In genomic region chr20:31951530-31952453, GRCh38 we compare ENCODE assay signal across 8 cellular contexts. TPM values are rescaled to one million over a fixed set of nuclear protein-coding genes. Genes with fewer than 3 reads are reported as not detected.
A peak's percentile ranks its signal among the peaks of the same experiment; 100 is the strongest.
DNase-seq lines count a peak whose midpoint lies in the region; ATAC-seq and TF ChIP-seq lines count a peak whose summit lies in the region.

PDRG1 (minus strand) TSS chr20:31952046; CDS start chr20:31951961, 85 bp downstream.

- ATAC-seq in GM21723 (IDR thresholded peaks at IDR 0.05; ENCODE audit: unreplicated experiment) (peak; percentile 78), PC-3 (peak; percentile 99), esophagus mucosa (peak; percentile 99)

- H3K27ac ChIP-seq in DOHH2 (ENCODE audit: low read depth, low read length): peak within 1 kb of the TSS; percentile 35
- no peak within 1 kb of the TSS for H3K27ac ChIP-seq in PC-3 (ENCODE audit: low read length)
- peak within 1 kb of the TSS; percentile 84 for H3K27ac ChIP-seq in muscle layer of colon (ENCODE audit: low read depth, low read length)

- H3K27me3 ChIP-seq in DOHH2 (ENCODE audit: control insufficient read depth, low read length) (peaks cover 11% of the 10 kb centered on the region), PC-3 (ENCODE audit: low read length) (peaks cover 13% of the 10 kb centered on the region), muscle layer of colon (ENCODE audit: control insufficient read depth in 1 of 2, insufficient read depth in 2 of 2, low read length in 2 of 2) (no peaks in the 10 kb centered on the region)

- H4K20me1 ChIP-seq in DOHH2 (ENCODE audit: control insufficient read depth, insufficient read depth, low read depth, low read length): peaks cover 3% of the 10 kb centered on the region; the same call in 1 of the 2 replicates
- H4K20me1 ChIP-seq in PC-3 (ENCODE audit: low read length): peaks cover 9% of the 10 kb centered on the region; the same call in 1 of the 2 replicates

- H3K9me2 ChIP-seq in DOHH2 (replicated peaks; ENCODE audit: control insufficient read depth, low read length) (no peaks in the 10 kb centered on the region), PC-3 (replicated peaks; ENCODE audit: low read length) (no peaks in the 10 kb centered on the region)

- H3K36me3 ChIP-seq in DOHH2 (ENCODE audit: control insufficient read depth, low read length) (peaks cover 40% of the 10 kb centered on the region), PC-3 (ENCODE audit: low read depth, low read length) (peaks cover 24% of the 10 kb centered on the region), muscle layer of colon (ENCODE audit: insufficient read depth, low read length) (peaks cover 23% of the 10 kb centered on the region)

- H3K9me3 ChIP-seq in DOHH2 (ENCODE audit: control insufficient read depth, insufficient read depth, low read length) (peaks cover 7% of the 10 kb centered on the region; the same call in 1 of the 2 replicates), PC-3 (ENCODE audit: low read length) (no peaks in the 10 kb centered on the region), muscle layer of colon (ENCODE audit: low read length) (no peaks in the 10 kb centered on the region)

- peak; percentile 94 for DNase-seq in KBM-7
- DNase-seq in PC-3: peak; percentile 97
- peak; percentile 98 for DNase-seq in activated T-cell treated with anti-CD3 and anti-CD28 coated beads for 48 hours (ENCODE audit: low read depth)
- peak; percentile 96 to 98 for DNase-seq in stimulated activated CD8-positive, alpha-beta memory T cell treated with anti-CD3 and anti-CD28 coated beads, Interleukin-7, amount 100 ng/mL, for 1 hour (ENCODE audit: low read depth in 2 of 2)

- H3K4me3 ChIP-seq in DOHH2 (ENCODE audit: low read length): peak within 1 kb of the TSS; percentile 81
- peak within 1 kb of the TSS; percentile 98 for H3K4me3 ChIP-seq in PC-3 (ENCODE audit: low read length)
- peak within 1 kb of the TSS; percentile 88 to 90 for H3K4me3 ChIP-seq in muscle layer of colon (ENCODE audit: low read depth in 1 of 2, low read length in 2 of 2)

- peaks cover 11% of the 10 kb centered on the region for H3K4me1 ChIP-seq in DOHH2 (ENCODE audit: control insufficient read depth, low read length)
- peaks cover 9% of the 10 kb centered on the region for H3K4me1 ChIP-seq in PC-3 (ENCODE audit: insufficient read depth, low read length)
- peaks cover 16% of the 10 kb centered on the region for H3K4me1 ChIP-seq in muscle layer of colon (ENCODE audit: insufficient read depth, low read length)

- in situ Hi-C loops in KBM-7 (cut with MboI; ENCODE audit: low pct_unique_long_range_greater_than_20kb, low sequenced_read_pairs): no loop called here

- H3F3A ChIP-seq in DOHH2 (ENCODE audit: control insufficient read depth, insufficient read depth): no peaks in the 10 kb centered on the region
- no peaks in the 10 kb centered on the region for H3F3A ChIP-seq in PC-3 (ENCODE audit: low read length, unreplicated experiment)

- intact Hi-C loops in PC-3 (cut with micrococcal nuclease): loop anchor here (1.0 to 5.0 kb wide), 4 partner anchors 73 to 128 kb away; no protein-coding TSS in a partner anchor

- H3K79me2 ChIP-seq in DOHH2 (ENCODE audit: control insufficient read depth, low read length): peaks cover 38% of the 10 kb centered on the region
- peaks cover 24% of the 10 kb centered on the region for H3K79me2 ChIP-seq in PC-3 (ENCODE audit: low read length)

- CTCF ChIA-PET in PC-3 (lab: Charles Lee): interaction anchor here (0.5 to 1.3 kb wide), 5 partner anchors 31 to 142 kb away, joined by 3 to 23 read pairs (median 4); no protein-coding TSS in a partner anchor

- H3K9ac ChIP-seq in PC-3 (ENCODE audit: low read length): peak within 1 kb of the TSS; percentile 95
- H3K9ac ChIP-seq in muscle layer of colon (ENCODE audit: low read length): peak within 1 kb of the TSS; percentile 88

- POLR2A ChIA-PET in PC-3 (lab: Charles Lee; ENCODE audit: unreplicated experiment): interaction anchor here (0.6 kb wide), 1 partner anchor 165 kb away, joined by 4 read pairs; no protein-coding TSS in a partner anchor

- BruUV-seq in PC-3 (replicated peaks; lab: Mats Ljungman, UMichigan): TSS peak; percentile 52

- H3K4me2 ChIP-seq in DOHH2 (ENCODE audit: low read length): peak within 1 kb of the TSS; percentile 84
- peak within 1 kb of the TSS; percentile 96 for H3K4me2 ChIP-seq in PC-3 (ENCODE audit: low read length)

- TF ChIP-seq CTCF in DOHH2 (IDR thresholded peaks at IDR 0.05; ENCODE audit: low read depth, low read length, poor library complexity, severe bottlenecking) (peak; percentile 93), PC-3 (conservative IDR thresholded peaks at IDR 0.05; ENCODE audit: low read depth, low read length) (peak; percentile 93)

- H2AFZ ChIP-seq in PC-3 (ENCODE audit: low read length): peak within 1 kb of the TSS; percentile 94

RNA-seq across cellular contexts. Expression of gene PDRG1, which starts in this region (rescaled TPM):
- 11.7 and 12.3 TPM in 2 replicates for total RNA-seq in PC-3 (2014; rRNA removed)
- 12.2 TPM for total RNA-seq in esophagus mucosa
